In the genomic region with DNA sequence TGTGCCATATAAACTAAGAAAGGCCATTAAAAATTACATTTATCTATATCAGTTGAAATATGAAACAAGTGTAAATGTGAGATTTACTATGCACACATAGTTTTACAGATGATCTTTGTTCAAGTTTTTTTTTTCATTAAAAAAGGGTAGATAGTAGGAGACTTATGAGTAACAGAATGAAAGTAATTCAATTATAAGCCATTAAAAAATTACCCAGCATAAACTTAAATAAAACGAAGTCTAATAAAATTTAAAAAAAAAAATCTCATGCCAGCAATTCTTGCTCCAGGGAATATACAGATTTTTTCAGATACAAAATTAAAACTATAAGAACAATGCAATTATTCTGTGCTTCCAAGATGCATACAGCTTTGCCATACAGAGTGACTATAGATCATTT, we compare ENCODE assay signal across 21 cellular contexts.
A peak's percentile ranks its signal among the peaks of the same experiment; 100 is the strongest.
DNase-seq lines count a peak whose midpoint lies in the region; ATAC-seq, FAIRE-seq and TF ChIP-seq lines count a peak whose summit lies in the region.
"Had no signal": no experiment of that assay in that cellular context is flagged by ENCODE, and none has a peak within 500 bp of the region (broad histone marks: within the 10 kb centered on the region; RNA-seq: fewer than 3 reads in every experiment).

No MANE protein-coding gene starts in this region.

- H3K36me3 ChIP-seq in SK-N-MC (ENCODE audit: insufficient read depth, low read length): peaks cover 17% of the 10 kb centered on the region

- H3K9ac ChIP-seq in SK-N-MC (ENCODE audit: insufficient read length): no peak overlapping the region
- H3K9ac ChIP-seq: BLaER1 had no signal

- peaks cover 28% of the 10 kb centered on the region for H3K4me1 Mint-ChIP-seq in mesothelial cell of epicardium
- H3K4me1 Mint-ChIP-seq: B cell had no signal

- no peaks in the 10 kb centered on the region for H3K27me3 Mint-ChIP-seq in mesothelial cell of epicardium (ENCODE audit: low read depth)
- H3K27me3 Mint-ChIP-seq: B cell; CD4-positive, CD25-positive, alpha-beta regulatory T cell had no signal

- H3K4me3 Mint-ChIP-seq in mesothelial cell of epicardium: no peak overlapping the region
- H3K4me3 Mint-ChIP-seq: B cell; CD4-positive, CD25-positive, alpha-beta regulatory T cell; CD8-positive, alpha-beta T cell; GM23338; H9 had no signal

- FAIRE-seq in G401.6 (lab: Jason Lieb, UNC) (peak; percentile 23), RCC 7860 (lab: Jason Lieb, UNC) (no peak)
- FAIRE-seq: GM12891, GM18507 had no signal

- no peak overlapping the region for H3K4me3 ChIP-seq in SK-N-MC
- H3K4me3 ChIP-seq: BLaER1, GM23338 had no signal

- no peak for DNase-seq in SK-N-MC (ENCODE audit: low read depth, low spot score)
- DNase-seq in mesothelial cell of epicardium (ENCODE audit: low spot score in 2 of 2, unreplicated experiment in 2 of 2): no peak
- DNase-seq in left colon: no peak
- DNase-seq in RCC 7860 (ENCODE audit: low spot score): no peak
- DNase-seq: Caco-2; CD4-positive, CD25-positive, alpha-beta regulatory T cell; CD8-positive, alpha-beta T cell; DMS153; DMS79; EL; GF-D8; H9 had no signal

- no peaks in the 10 kb centered on the region for H3K9me3 ChIP-seq in SK-N-MC (ENCODE audit: low read depth, low read length)
- H3K9me3 ChIP-seq: BLaER1, Caco-2 had no signal

- ATAC-seq in GM21717 (IDR thresholded peaks at IDR 0.05; ENCODE audit: unreplicated experiment) (no peak), left colon (no peak)
- ATAC-seq: CD8-positive, alpha-beta T cell; GM23338; HCT116 had no signal

- H3K9me3 Mint-ChIP-seq in mesothelial cell of epicardium: no peaks in the 10 kb centered on the region
- H3K9me3 Mint-ChIP-seq: CD4-positive, CD25-positive, alpha-beta regulatory T cell; CD8-positive, alpha-beta T cell; GM23338; H9 had no signal

- H3K27ac ChIP-seq in SK-N-MC: peak overlapping the region; percentile 5; the same call in 1 of the 2 replicates
- H3K27ac ChIP-seq: BLaER1, C4-2B had no signal

- intact Hi-C loops in left colon (cut with DNase I, micrococcal nuclease): no loop called here

- H3K27ac Mint-ChIP-seq in mesothelial cell of epicardium: peak overlapping the region; percentile 1
- H3K27ac Mint-ChIP-seq: B cell; CD8-positive, alpha-beta T cell; GM23338 had no signal

- no peak for TF ChIP-seq CTCF in mesothelial cell of epicardium (IDR thresholded peaks at IDR 0.05; ENCODE audit: unreplicated experiment)

- H3K36me3 Mint-ChIP-seq in mesothelial cell of epicardium: peaks cover 7% of the 10 kb centered on the region
